Comparison of ENCODE assay signal across 8 cellular contexts in genomic region chr9:3526903-3527652, GRCh38. TPM values are rescaled to one million over a fixed set of nuclear protein-coding genes. Genes with fewer than 3 reads are reported as not detected.
DNase-seq lines count a peak whose midpoint lies in the region; ATAC-seq and TF ChIP-seq lines count a peak whose summit lies in the region.

No MANE protein-coding gene starts in this region.

- H3K4me3 ChIP-seq in HUES64 (ENCODE audit: low read length) (peak overlapping the region; percentile 99), SK-N-SH (ENCODE audit: low read depth in 2 of 2, low read length in 1 of 2) (peak overlapping the region; percentile 79 to 95), endocrine pancreas (ENCODE audit: control insufficient read depth, insufficient read depth, low read length) (peak overlapping the region; percentile 89), mucosa of stomach (ENCODE audit: low read length) (peak overlapping the region; percentile 52)

- POLR2A ChIA-PET in SK-N-SH (lab: Yijun Ruan, JAX): interaction anchor here (0.6 to 1.9 kb wide), 9 partner anchors 9 to 812 kb away, joined by 3 to 7 read pairs (median 4); partner anchors contain the start of gene PUM3

- H3K79me2 ChIP-seq in SK-N-SH (ENCODE audit: insufficient read depth): peaks cover 72% of the 10 kb centered on the region

- TF ChIP-seq EP300 in SK-N-SH (IDR thresholded peaks at IDR 0.05; ENCODE audit: borderline replicate concordance in 1 of 2, low read depth in 1 of 2, low read length in 1 of 2): peak in 1 of 2 experiments; percentile 47; a peak in 1 of 4 replicates

- no peak for TF ChIP-seq RAD21 in SK-N-SH (IDR thresholded peaks at IDR 0.05; ENCODE audit: low read length)

- TF ChIP-seq CTCF in SK-N-SH (IDR thresholded peaks at IDR 0.05) (no peak), GM10266 (IDR thresholded peaks at IDR 0.05; ENCODE audit: control insufficient read depth, insufficient read depth, low read depth, missing control alignments) (no peak)

- H3F3A ChIP-seq in SK-N-SH (replicated peaks; ENCODE audit: insufficient read depth): peaks cover 7% of the 10 kb centered on the region

- H3K27ac ChIP-seq in HUES64 (ENCODE audit: low read depth, low read length): peak overlapping the region; percentile 99
- H3K27ac ChIP-seq in SK-N-SH (ENCODE audit: low read depth in 2 of 2, low read length in 1 of 2): peak overlapping the region; percentile 100

- H2AFZ ChIP-seq in SK-N-SH (ENCODE audit: low read depth): peak overlapping the region; percentile 86

- H3K9me3 ChIP-seq in HUES64 (ENCODE audit: insufficient read depth, low read depth, low read length) (no peaks in the 10 kb centered on the region), SK-N-SH (no peaks in the 10 kb centered on the region), endocrine pancreas (ENCODE audit: control insufficient read depth, low read length) (no peaks in the 10 kb centered on the region), mucosa of stomach (ENCODE audit: control insufficient read depth, low read length) (no peaks in the 10 kb centered on the region)

- H3K9ac ChIP-seq in HUES64 (ENCODE audit: low read depth, low read length) (peak overlapping the region; percentile 100), SK-N-SH (peak overlapping the region; percentile 100), endocrine pancreas (ENCODE audit: control insufficient read depth, insufficient read depth, low read length) (peak overlapping the region; percentile 98), mucosa of stomach (ENCODE audit: low read length) (peak overlapping the region; percentile 100)

- peak; percentile 44 for ATAC-seq in GM21576 (IDR thresholded peaks at IDR 0.05; ENCODE audit: unreplicated experiment)

- no peaks in the 10 kb centered on the region for H3K9me2 ChIP-seq in SK-N-SH

- CTCF ChIA-PET in SK-N-SH (lab: Yijun Ruan, JAX): interaction anchor here (0.7 to 1.5 kb wide), 4 partner anchors 18 to 701 kb away, joined by 3 to 5 read pairs (median 4); no protein-coding TSS in a partner anchor

- H3K4me1 ChIP-seq in HUES64 (ENCODE audit: insufficient read depth, low read length) (peaks cover 37% of the 10 kb centered on the region), SK-N-SH (ENCODE audit: control insufficient read depth in 1 of 2, insufficient read depth in 2 of 2, low read depth in 1 of 2, low read length in 1 of 2) (peaks cover 13 to 17% of the 10 kb centered on the region in 2 experiments; a peak in 3 of 4 replicates), endocrine pancreas (ENCODE audit: control insufficient read depth, insufficient read depth, low read length) (peaks cover 19% of the 10 kb centered on the region), mucosa of stomach (ENCODE audit: control insufficient read depth, insufficient read depth, low read length) (no peaks in the 10 kb centered on the region)

- DNase-seq in NCI-H2029 treated with DMSO at 0.1 percent for 48 hours (lab: John Stamatoyannopoulos, UW) (peak; percentile 32), NCI-H2029 (lab: John Stamatoyannopoulos, UW) (no peak), SK-N-SH (peak; percentile 45), GM10266 (ENCODE audit: extremely low spot score) (no peak)

- peaks cover 14% of the 10 kb centered on the region; the same call in 1 of the 2 replicates for H3K36me3 ChIP-seq in HUES64 (ENCODE audit: insufficient read depth, low read length)
- peaks cover 2 to 18% of the 10 kb centered on the region in 2 experiments for H3K36me3 ChIP-seq in SK-N-SH (replicated peaks in 1 of 2; ENCODE audit: control insufficient read depth in 1 of 2, insufficient read depth in 2 of 2, low read length in 1 of 2)
- no peaks in the 10 kb centered on the region for H3K36me3 ChIP-seq in endocrine pancreas (ENCODE audit: control insufficient read depth, insufficient read depth, low read length)
- no peaks in the 10 kb centered on the region for H3K36me3 ChIP-seq in mucosa of stomach (ENCODE audit: control insufficient read depth, insufficient read depth, low read length)

- H4K20me1 ChIP-seq in SK-N-SH (ENCODE audit: insufficient read depth): no peaks in the 10 kb centered on the region; the same call in 1 of the 2 replicates

- H3K27me3 ChIP-seq in HUES64 (ENCODE audit: insufficient read depth, low read length) (no peaks in the 10 kb centered on the region), SK-N-SH (ENCODE audit: insufficient read depth) (no peaks in the 10 kb centered on the region), endocrine pancreas (ENCODE audit: control insufficient read depth, insufficient read depth, low read length) (no peaks in the 10 kb centered on the region), mucosa of stomach (ENCODE audit: control insufficient read depth, insufficient read depth, low read length) (no peaks in the 10 kb centered on the region)

- peak overlapping the region; percentile 85 for H3K4me2 ChIP-seq in SK-N-SH

- WGBS in HUES64: 14% methylated on average over 21 of the region's 23 CpGs
- WGBS in SK-N-SH (ENCODE audit: low lambda C conversion rate): 5% methylated on average over 23 of the region's 23 CpGs

TF ChIP-seq in SK-N-SH, 30 proteins besides CTCF, POLR2A, EP300 and RAD21:
- TF ChIP-seq, protein P1, sequence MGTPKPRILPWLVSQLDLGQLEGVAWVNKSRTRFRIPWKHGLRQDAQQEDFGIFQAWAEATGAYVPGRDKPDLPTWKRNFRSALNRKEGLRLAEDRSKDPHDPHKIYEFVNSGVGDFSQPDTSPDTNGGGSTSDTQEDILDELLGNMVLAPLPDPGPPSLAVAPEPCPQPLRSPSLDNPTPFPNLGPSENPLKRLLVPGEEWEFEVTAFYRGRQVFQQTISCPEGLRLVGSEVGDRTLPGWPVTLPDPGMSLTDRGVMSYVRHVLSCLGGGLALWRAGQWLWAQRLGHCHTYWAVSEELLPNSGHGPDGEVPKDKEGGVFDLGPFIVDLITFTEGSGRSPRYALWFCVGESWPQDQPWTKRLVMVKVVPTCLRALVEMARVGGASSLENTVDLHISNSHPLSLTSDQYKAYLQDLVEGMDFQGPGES (IDR thresholded peaks at IDR 0.05; ENCODE audit: low read depth, low read length): no peak
- no peak for TF ChIP-seq CHD2 (IDR thresholded peaks at IDR 0.05; ENCODE audit: low read length, partially characterized antibody)
- TF ChIP-seq GATA2 (CRISPR knock-in tag; IDR thresholded peaks at IDR 0.05): peak; percentile 43; the same call in 1 of the 2 replicates

RNA-seq across cellular contexts. Expression of gene RFX3, which starts 1.3 kb away (rescaled TPM):
- polyA plus RNA-seq in HUES64 (2013, experiment 1 of 2): 7.3 TPM
- polyA plus RNA-seq in HUES64 (2013, experiment 2 of 2): 7.7 TPM
- 1.7 and 2.1 TPM in 2 replicates for polyA plus RNA-seq in SK-N-SH (2012; rRNA removed)
- polyA plus RNA-seq in SK-N-SH (2012; cell fraction: cytosol; rRNA removed): 1.0 and 1.5 TPM in 2 replicates
- polyA plus RNA-seq in SK-N-SH (2012; cell fraction: nucleus; rRNA removed): 2.6 and 5.5 TPM in 2 replicates

Comparison
In these comparisons a context has a peak if more than half of its experiments do, and no peak if none do; other contexts are left out.
1. DNase-seq: peak in NCI-H2029 treated with DMSO at 0.1 percent for 48 hours (single experiment) and SK-N-SH (single experiment); none in NCI-H2029 (single experiment) and GM10266 (single experiment).
2. Peak in every context shown above with its lines, with median percentiles within 50 percentile points of each other: H3K4me3 ChIP-seq and H3K9ac ChIP-seq.